In genomic region chr4:43224591-43224990, GRCh38 we compare ENCODE assay signal across 1 cellular context.
TF ChIP-seq lines count a peak whose summit lies in the region.

No MANE protein-coding gene starts in this region.

TF ChIP-seq in GM23338, 12 proteins besides CTCF, POLR2A, EP300 and RAD21 (continued from another document):
- TF ChIP-seq, protein P1, sequence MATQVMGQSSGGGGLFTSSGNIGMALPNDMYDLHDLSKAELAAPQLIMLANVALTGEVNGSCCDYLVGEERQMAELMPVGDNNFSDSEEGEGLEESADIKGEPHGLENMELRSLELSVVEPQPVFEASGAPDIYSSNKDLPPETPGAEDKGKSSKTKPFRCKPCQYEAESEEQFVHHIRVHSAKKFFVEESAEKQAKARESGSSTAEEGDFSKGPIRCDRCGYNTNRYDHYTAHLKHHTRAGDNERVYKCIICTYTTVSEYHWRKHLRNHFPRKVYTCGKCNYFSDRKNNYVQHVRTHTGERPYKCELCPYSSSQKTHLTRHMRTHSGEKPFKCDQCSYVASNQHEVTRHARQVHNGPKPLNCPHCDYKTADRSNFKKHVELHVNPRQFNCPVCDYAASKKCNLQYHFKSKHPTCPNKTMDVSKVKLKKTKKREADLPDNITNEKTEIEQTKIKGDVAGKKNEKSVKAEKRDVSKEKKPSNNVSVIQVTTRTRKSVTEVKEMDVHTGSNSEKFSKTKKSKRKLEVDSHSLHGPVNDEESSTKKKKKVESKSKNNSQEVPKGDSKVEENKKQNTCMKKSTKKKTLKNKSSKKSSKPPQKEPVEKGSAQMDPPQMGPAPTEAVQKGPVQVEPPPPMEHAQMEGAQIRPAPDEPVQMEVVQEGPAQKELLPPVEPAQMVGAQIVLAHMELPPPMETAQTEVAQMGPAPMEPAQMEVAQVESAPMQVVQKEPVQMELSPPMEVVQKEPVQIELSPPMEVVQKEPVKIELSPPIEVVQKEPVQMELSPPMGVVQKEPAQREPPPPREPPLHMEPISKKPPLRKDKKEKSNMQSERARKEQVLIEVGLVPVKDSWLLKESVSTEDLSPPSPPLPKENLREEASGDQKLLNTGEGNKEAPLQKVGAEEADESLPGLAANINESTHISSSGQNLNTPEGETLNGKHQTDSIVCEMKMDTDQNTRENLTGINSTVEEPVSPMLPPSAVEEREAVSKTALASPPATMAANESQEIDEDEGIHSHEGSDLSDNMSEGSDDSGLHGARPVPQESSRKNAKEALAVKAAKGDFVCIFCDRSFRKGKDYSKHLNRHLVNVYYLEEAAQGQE (IDR thresholded peaks at IDR 0.05; ENCODE audit: unreplicated experiment) = no peak
